In the genomic region with DNA sequence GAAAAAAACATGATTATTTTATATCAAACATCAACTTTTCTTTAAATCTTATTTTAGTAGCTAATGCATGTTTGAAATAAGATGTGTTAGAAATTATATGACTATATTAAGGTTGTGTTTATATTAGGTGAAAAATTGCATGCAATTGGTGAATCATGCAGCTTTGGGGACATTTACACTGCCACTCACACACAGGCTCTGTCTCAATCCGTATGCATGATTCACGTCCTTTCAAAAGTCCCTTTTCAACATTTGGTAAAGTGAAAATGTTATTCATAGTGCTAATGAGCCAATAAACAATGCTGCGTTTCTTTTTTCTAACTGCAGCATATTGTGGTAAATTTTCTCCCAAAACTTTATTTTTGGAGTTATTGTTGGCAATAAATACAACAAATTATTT, we compare ENCODE assay signal across 19 cellular contexts.
DNase-seq lines count a peak whose midpoint lies in the region; ATAC-seq, FAIRE-seq and TF ChIP-seq lines count a peak whose summit lies in the region.
"Had no signal": no experiment of that assay in that cellular context is flagged by ENCODE, and none has a peak within 500 bp of the region (broad histone marks: within the 10 kb centered on the region; RNA-seq: fewer than 3 reads in every experiment).

No MANE protein-coding gene starts in this region.

- BruUV-seq in PC-3 (replicated peaks; lab: Mats Ljungman, UMichigan) (no TSS peak), GM12878 (replicated peaks; lab: Mats Ljungman, UMichigan) (no TSS peak)

- H3K9me3 ChIP-seq in PC-3 (ENCODE audit: low read length) (no peaks in the 10 kb centered on the region), GM12878 (replicated peaks; ENCODE audit: control insufficient read depth, insufficient read depth, low read length) (no peaks in the 10 kb centered on the region)
- H3K9me3 ChIP-seq: Caco-2, HAP-1 had no signal

- no peak overlapping the region for H3K27ac Mint-ChIP-seq in effector memory CD8-positive, alpha-beta T cell
- H3K27ac Mint-ChIP-seq: CD4-positive, alpha-beta T cell had no signal

- no peak overlapping the region for H2AFZ ChIP-seq in PC-3 (ENCODE audit: low read length)
- no peak overlapping the region for H2AFZ ChIP-seq in GM12878 (ENCODE audit: control insufficient read depth, low read depth, low read length)
- H2AFZ ChIP-seq: GM23248 had no signal

- CTCF ChIA-PET in PC-3 (lab: Charles Lee) (no interaction called here), GM12878 (lab: Yijun Ruan, JAX) (no interaction called here)

- WGBS in GM12878 (ENCODE audit: insufficient coverage, insufficient replicate concordance, low lambda C conversion rate, missing lambda C conversion rate), result 7% methylated on average over 3 of the region's 3 CpGs

- H3K27me3 Mint-ChIP-seq in effector memory CD8-positive, alpha-beta T cell, result no peaks in the 10 kb centered on the region
- H3K27me3 Mint-ChIP-seq: CD4-positive, alpha-beta T cell had no signal

- H3K9ac ChIP-seq in PC-3 (ENCODE audit: low read length), result no peak overlapping the region
- H3K9ac ChIP-seq in GM12878 (ENCODE audit: control insufficient read depth, insufficient read depth, low read length), result no peak overlapping the region
- H3K9ac ChIP-seq: GM23248 had no signal

- H3K36me3 Mint-ChIP-seq in effector memory CD8-positive, alpha-beta T cell (ENCODE audit: insufficient read depth), result no peaks in the 10 kb centered on the region

- TF ChIP-seq POLR2A in GM12878 (IDR thresholded peaks at IDR 0.05; ENCODE audit: low read depth, low read length), result no peak

- no peak overlapping the region for H3K4me3 Mint-ChIP-seq in effector memory CD8-positive, alpha-beta T cell
- H3K4me3 Mint-ChIP-seq: CD4-positive, alpha-beta T cell had no signal

- TF ChIP-seq RAD21 in GM12878 (IDR thresholded peaks at IDR 0.05; ENCODE audit: insufficient read depth, low read depth, low read length), result no peak

- in situ Hi-C loops in GM12878 (cut with MboI), result no loop called here
- in situ Hi-C loops in brain microvascular endothelial cell (cut with HindIII; ENCODE audit: low pct_ligation_motif_present, low sequenced_read_pairs), result no loop called here

- no peaks in the 10 kb centered on the region for H3K9me3 Mint-ChIP-seq in effector memory CD8-positive, alpha-beta T cell
- H3K9me3 Mint-ChIP-seq: CD4-positive, alpha-beta T cell had no signal

- H3K36me3 ChIP-seq in PC-3 (ENCODE audit: low read depth, low read length), result no peaks in the 10 kb centered on the region
- H3K36me3 ChIP-seq in GM12878 (ENCODE audit: control insufficient read depth in 2 of 2, insufficient read depth in 2 of 2, low read length in 1 of 2), result no peaks in the 10 kb centered on the region
- no peaks in the 10 kb centered on the region for H3K36me3 ChIP-seq in brain microvascular endothelial cell (replicated peaks)
- H3K36me3 ChIP-seq: HAP-1 had no signal

- no peak for TF ChIP-seq CTCF in PC-3 (conservative IDR thresholded peaks at IDR 0.05; ENCODE audit: low read depth, low read length)
- TF ChIP-seq CTCF in GM12878 (IDR thresholded peaks at IDR 0.05 in 2 of 3, conservative IDR thresholded peaks at IDR 0.05 in 1 of 3; ENCODE audit: control insufficient read depth in 2 of 3, extremely low read depth in 1 of 3, insufficient read depth in 1 of 3, low read depth in 3 of 3, low read length in 3 of 3), result no peak
- TF ChIP-seq CTCF in brain microvascular endothelial cell (IDR thresholded peaks at IDR 0.05; ENCODE audit: low read depth, low read length, missing control alignments), result no peak

- TF ChIP-seq EP300 in GM12878 (IDR thresholded peaks at IDR 0.05; ENCODE audit: borderline replicate concordance in 1 of 2, control insufficient read depth in 1 of 2, low read depth in 2 of 2, low read length in 2 of 2), result no peak

- no peaks in the 10 kb centered on the region for H3K27me3 ChIP-seq in PC-3 (ENCODE audit: low read length)
- no peaks in the 10 kb centered on the region for H3K27me3 ChIP-seq in GM12878 (replicated peaks in 1 of 2; ENCODE audit: control insufficient read depth in 2 of 2, insufficient read depth in 2 of 2, low read length in 1 of 2)
- no peaks in the 10 kb centered on the region for H3K27me3 ChIP-seq in brain microvascular endothelial cell (replicated peaks)

- H3F3A ChIP-seq in PC-3 (ENCODE audit: low read length, unreplicated experiment), result no peaks in the 10 kb centered on the region

- intact Hi-C loops in PC-3 (cut with micrococcal nuclease) (no loop called here), GM12878 (cut with micrococcal nuclease; ENCODE audit: unreplicated experiment) (no loop called here)

- POLR2A ChIA-PET in PC-3 (lab: Charles Lee; ENCODE audit: unreplicated experiment) (no interaction called here), GM12878 (lab: Charles Lee) (no interaction called here)

- ATAC-seq in PC-3 (no peak), GM12878 (no peak)
- ATAC-seq in effector memory CD8-positive, alpha-beta T cell (replicated peaks), result no peak

- H3K4me2 ChIP-seq in PC-3 (ENCODE audit: low read length) (peak overlapping the region; percentile 33; the same call in 1 of the 2 replicates), GM12878 (ENCODE audit: control insufficient read depth, insufficient read depth) (no peak overlapping the region)

- H3K27ac ChIP-seq in PC-3 (ENCODE audit: low read length), result no peak overlapping the region
- H3K27ac ChIP-seq in GM12878 (ENCODE audit: control insufficient read depth, insufficient read depth), result no peak overlapping the region
- no peak overlapping the region for H3K27ac ChIP-seq in brain microvascular endothelial cell
- H3K27ac ChIP-seq: C4-2B, GM23248, HL-60 had no signal

- SMC1A ChIA-PET in GM12878 (lab: Charles Lee; ENCODE audit: uncharacterized antibody, unreplicated experiment), result interaction anchor here (1.4 kb wide), 1 partner anchor 14 kb away, joined by 4 read pairs; no protein-coding TSS in a partner anchor

- H3K4me3 ChIP-seq in PC-3 (ENCODE audit: low read length), result no peak overlapping the region
- H3K4me3 ChIP-seq in GM12878, result no peak overlapping the region
- no peak overlapping the region for H3K4me3 ChIP-seq in brain microvascular endothelial cell (ENCODE audit: low read depth, low read length)
- H3K4me3 ChIP-seq: GM23248, HAP-1 had no signal

- no peak for FAIRE-seq in GM12878 (lab: Jason Lieb, UNC)
- FAIRE-seq: D721Med, G401.6, GM12892 had no signal

- no peaks in the 10 kb centered on the region for H4K20me1 ChIP-seq in PC-3 (ENCODE audit: low read length)
- H4K20me1 ChIP-seq in GM12878 (ENCODE audit: control insufficient read depth, insufficient read depth), result no peaks in the 10 kb centered on the region

- H3K4me1 Mint-ChIP-seq in effector memory CD8-positive, alpha-beta T cell (ENCODE audit: low read depth in 2 of 2), result no peaks in the 10 kb centered on the region

- no peaks in the 10 kb centered on the region for H3K9me2 ChIP-seq in PC-3 (replicated peaks; ENCODE audit: low read length)

- RAD21 ChIA-PET in GM12878 (lab: Charles Lee; ENCODE audit: unreplicated experiment), result no interaction called here

- H3K4me1 ChIP-seq in PC-3 (ENCODE audit: insufficient read depth, low read length) (peaks cover 7% of the 10 kb centered on the region), GM12878 (ENCODE audit: control insufficient read depth, insufficient read depth, low read length) (no peaks in the 10 kb centered on the region)
- H3K4me1 ChIP-seq: Caco-2, HAP-1 had no signal

- DNase-seq in Ammon's horn (ENCODE audit: low spot score) (peak; percentile 37), PC-3 (peak; percentile 41), GM12878 (ENCODE audit: low read depth, low spot score) (no peak), kidney tubule cell (ENCODE audit: low spot score) (peak; percentile 29), SIG-M5 (lab: John Stamatoyannopoulos, UW) (no peak), NCI-H1092 (lab: John Stamatoyannopoulos, UW) (no peak), brain microvascular endothelial cell (no peak)
- no peak for DNase-seq in effector memory CD8-positive, alpha-beta T cell
- DNase-seq: 8988T; ACHN; Caco-2; CD4-positive, alpha-beta T cell; GM23248 had no signal

- H3K79me2 ChIP-seq in PC-3 (ENCODE audit: low read length) (no peaks in the 10 kb centered on the region), GM12878 (ENCODE audit: control insufficient read depth, insufficient read depth, low read length) (no peaks in the 10 kb centered on the region)

TF ChIP-seq in GM12878, 131 proteins besides CTCF, POLR2A, EP300 and RAD21 (continues in another document):
- no peak for TF ChIP-seq NR2C2 (IDR thresholded peaks at IDR 0.05; ENCODE audit: borderline replicate concordance, control insufficient read depth, insufficient read length, low read depth)
- TF ChIP-seq, protein P1, sequence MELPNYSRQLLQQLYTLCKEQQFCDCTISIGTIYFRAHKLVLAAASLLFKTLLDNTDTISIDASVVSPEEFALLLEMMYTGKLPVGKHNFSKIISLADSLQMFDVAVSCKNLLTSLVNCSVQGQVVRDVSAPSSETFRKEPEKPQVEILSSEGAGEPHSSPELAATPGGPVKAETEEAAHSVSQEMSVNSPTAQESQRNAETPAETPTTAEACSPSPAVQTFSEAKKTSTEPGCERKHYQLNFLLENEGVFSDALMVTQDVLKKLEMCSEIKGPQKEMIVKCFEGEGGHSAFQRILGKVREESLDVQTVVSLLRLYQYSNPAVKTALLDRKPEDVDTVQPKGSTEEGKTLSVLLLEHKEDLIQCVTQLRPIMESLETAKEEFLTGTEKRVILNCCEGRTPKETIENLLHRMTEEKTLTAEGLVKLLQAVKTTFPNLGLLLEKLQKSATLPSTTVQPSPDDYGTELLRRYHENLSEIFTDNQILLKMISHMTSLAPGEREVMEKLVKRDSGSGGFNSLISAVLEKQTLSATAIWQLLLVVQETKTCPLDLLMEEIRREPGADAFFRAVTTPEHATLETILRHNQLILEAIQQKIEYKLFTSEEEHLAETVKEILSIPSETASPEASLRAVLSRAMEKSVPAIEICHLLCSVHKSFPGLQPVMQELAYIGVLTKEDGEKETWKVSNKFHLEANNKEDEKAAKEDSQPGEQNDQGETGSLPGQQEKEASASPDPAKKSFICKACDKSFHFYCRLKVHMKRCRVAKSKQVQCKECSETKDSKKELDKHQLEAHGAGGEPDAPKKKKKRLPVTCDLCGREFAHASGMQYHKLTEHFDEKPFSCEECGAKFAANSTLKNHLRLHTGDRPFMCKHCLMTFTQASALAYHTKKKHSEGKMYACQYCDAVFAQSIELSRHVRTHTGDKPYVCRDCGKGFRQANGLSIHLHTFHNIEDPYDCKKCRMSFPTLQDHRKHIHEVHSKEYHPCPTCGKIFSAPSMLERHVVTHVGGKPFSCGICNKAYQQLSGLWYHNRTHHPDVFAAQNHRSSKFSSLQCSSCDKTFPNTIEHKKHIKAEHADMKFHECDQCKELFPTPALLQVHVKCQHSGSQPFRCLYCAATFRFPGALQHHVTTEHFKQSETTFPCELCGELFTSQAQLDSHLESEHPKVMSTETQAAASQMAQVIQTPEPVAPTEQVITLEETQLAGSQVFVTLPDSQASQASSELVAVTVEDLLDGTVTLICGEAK (IDR thresholded peaks at IDR 0.05; ENCODE audit: borderline replicate concordance), result peak; percentile 43; the same call in 1 of the 2 replicates
- no peak for TF ChIP-seq PAX5 (IDR thresholded peaks at IDR 0.05; ENCODE audit: borderline replicate concordance, low read depth, low read length)

Comparison
In these comparisons a context has a peak if more than half of its experiments do, and no peak if none do; other contexts are left out.
1. DNase-seq: peak in Ammon's horn (single experiment), PC-3 (single experiment) and kidney tubule cell (single experiment); none in GM12878 (single experiment), effector memory CD8-positive, alpha-beta T cell (0 of 3), SIG-M5 (single experiment), NCI-H1092 (single experiment) and brain microvascular endothelial cell (single experiment).